In the genomic region with DNA sequence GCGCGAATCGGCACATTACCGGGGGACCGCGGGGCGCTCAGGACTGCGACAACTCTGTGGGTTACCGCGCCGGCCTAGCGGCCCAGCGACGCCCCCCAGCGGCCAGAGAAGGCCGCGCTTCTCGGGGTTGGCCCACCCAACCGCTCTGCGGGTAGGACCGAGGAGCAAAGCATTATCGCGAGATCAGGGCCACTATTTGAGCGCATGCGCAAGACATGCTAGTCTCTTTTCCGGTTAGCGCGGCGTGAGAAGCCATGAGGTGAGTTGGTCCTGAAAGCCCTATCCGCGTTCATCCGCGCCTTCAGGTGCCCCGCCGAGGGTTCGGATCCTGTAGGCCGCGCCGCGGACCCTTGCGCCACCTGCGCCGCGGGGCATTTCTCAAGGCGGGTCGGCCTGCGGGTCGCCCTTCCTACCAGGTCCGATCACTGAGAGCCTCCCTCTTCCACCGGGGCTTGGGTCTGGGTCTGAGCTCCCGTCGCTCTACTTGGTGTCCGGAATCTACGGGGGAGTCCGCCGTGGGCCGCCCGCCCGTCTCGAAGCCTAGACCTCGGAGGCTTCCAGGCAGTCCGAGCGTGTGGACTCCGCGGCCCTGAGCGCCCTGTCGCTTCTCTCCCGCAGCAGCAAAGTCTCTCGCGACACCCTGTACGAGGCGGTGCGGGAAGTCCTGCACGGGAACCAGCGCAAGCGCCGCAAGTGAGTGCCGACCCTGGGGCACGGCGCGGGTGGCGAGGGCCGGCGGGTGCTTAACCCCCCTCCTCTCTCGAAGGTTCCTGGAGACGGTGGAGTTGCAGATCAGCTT, we compare ENCODE assay signal across 8 cellular contexts. TPM values are rescaled to one million over a fixed set of nuclear protein-coding genes. Genes with fewer than 3 reads are reported as not detected.
DNase-seq lines count a peak whose midpoint lies in the region; TF ChIP-seq lines count a peak whose summit lies in the region.

RPL10A (plus strand) TSS at position 221 of the 799 bp plus-strand sequence; CDS start at position 255, 34 bp downstream.

- TF ChIP-seq CTCF in MM.1S (IDR thresholded peaks at IDR 0.05; ENCODE audit: low read length), result peak; percentile 90
- peak; percentile 99 for TF ChIP-seq CTCF in foreskin fibroblast (IDR thresholded peaks at IDR 0.05; ENCODE audit: low read depth, low read length)

- H3K9me3 ChIP-seq in MM.1S (replicated peaks; ENCODE audit: insufficient read depth, low read length), result no peaks in the 10 kb centered on the region
- no peaks in the 10 kb centered on the region for H3K9me3 ChIP-seq in neuron (ENCODE audit: low read length)
- no peaks in the 10 kb centered on the region for H3K9me3 ChIP-seq in subcutaneous abdominal adipose tissue (ENCODE audit: control insufficient read depth in 5 of 5, low read length in 5 of 5)

- peaks cover 49% of the 10 kb centered on the region for H3F3A ChIP-seq in MM.1S (ENCODE audit: insufficient read depth, low read length)

- peaks cover 37% of the 10 kb centered on the region for H3K79me2 ChIP-seq in MM.1S (ENCODE audit: low read length)

- H3K4me1 ChIP-seq in MM.1S (ENCODE audit: low read length), result peaks cover 11% of the 10 kb centered on the region
- peaks cover 18% of the 10 kb centered on the region for H3K4me1 ChIP-seq in neuron (ENCODE audit: insufficient read depth, low read length)
- peaks cover 0 to 41% (median 28%) of the 10 kb centered on the region in 5 donors for H3K4me1 ChIP-seq in subcutaneous abdominal adipose tissue (ENCODE audit: control insufficient read depth in 5 of 5, insufficient read depth in 5 of 5, low read length in 5 of 5)

- H3K4me2 ChIP-seq in MM.1S (ENCODE audit: low read depth, low read length), result peak within 1 kb of the TSS; percentile 92

- in situ Hi-C loops in G401 (cut with HindIII; ENCODE audit: low sequenced_read_pairs), result no loop called here

- peak within 1 kb of the TSS; percentile 99 for H3K9ac ChIP-seq in MM.1S (ENCODE audit: low read length)
- H3K9ac ChIP-seq in subcutaneous abdominal adipose tissue (ENCODE audit: low read length in 5 of 5), result peak within 1 kb of the TSS; percentile 63 to 96 (median 90)

- no peaks in the 10 kb centered on the region for H3K9me2 ChIP-seq in MM.1S (replicated peaks; ENCODE audit: insufficient read depth, low read length)

- peak; percentile 96 for DNase-seq in G401 (ENCODE audit: low spot score)
- DNase-seq in H7, result peak; percentile 98
- DNase-seq in MM.1S, result peak; percentile 97
- DNase-seq in SIG-M5 (lab: John Stamatoyannopoulos, UW), result peak; percentile 74
- peak; percentile 95 for DNase-seq in activated gamma-delta T cell treated with Interleukin-2 at 50 U/mL for 16 hours
- DNase-seq in foreskin fibroblast, result peak; percentile 93 to 98

- H3K36me3 ChIP-seq in H7 (replicated peaks; ENCODE audit: control insufficient read depth, insufficient read depth, low read length) (peaks cover 32% of the 10 kb centered on the region), MM.1S (replicated peaks; ENCODE audit: insufficient read depth, low read length) (peaks cover 16% of the 10 kb centered on the region), neuron (ENCODE audit: insufficient read depth, low read length) (peaks cover 40% of the 10 kb centered on the region), subcutaneous abdominal adipose tissue (ENCODE audit: control insufficient read depth in 5 of 5, insufficient read depth in 5 of 5, low read length in 5 of 5) (peaks cover 5 to 44% (median 33%) of the 10 kb centered on the region in 5 donors)

- H2AFZ ChIP-seq in MM.1S (ENCODE audit: low read length), result peak within 1 kb of the TSS; percentile 90
- no peak within 1 kb of the TSS for H2AFZ ChIP-seq in neuron (ENCODE audit: low read depth, low read length)

- H3K4me3 ChIP-seq in H7 (ENCODE audit: insufficient read depth, low read depth, low read length), result peak within 1 kb of the TSS; percentile 100
- H3K4me3 ChIP-seq in MM.1S (ENCODE audit: low read length), result peak within 1 kb of the TSS; percentile 91
- peak within 1 kb of the TSS; percentile 86 to 94 for H3K4me3 ChIP-seq in foreskin fibroblast (ENCODE audit: low read depth in 1 of 2, low read length in 2 of 2)
- H3K4me3 ChIP-seq in neuron (ENCODE audit: low read length), result peak within 1 kb of the TSS; percentile 62
- peak within 1 kb of the TSS; percentile 82 to 91 (median 88) for H3K4me3 ChIP-seq in subcutaneous abdominal adipose tissue (ENCODE audit: low read depth in 1 of 5, low read length in 5 of 5)

- H3K27me3 ChIP-seq in H7 (ENCODE audit: control insufficient read depth, insufficient read depth, low read length) (no peaks in the 10 kb centered on the region), MM.1S (replicated peaks; ENCODE audit: insufficient read depth, low read length) (no peaks in the 10 kb centered on the region), neuron (ENCODE audit: insufficient read depth, low read length) (no peaks in the 10 kb centered on the region), subcutaneous abdominal adipose tissue (ENCODE audit: control insufficient read depth in 5 of 5, insufficient read depth in 4 of 5, low read length in 5 of 5) (no peaks in the 10 kb centered on the region)

- peaks cover 35% of the 10 kb centered on the region for H4K20me1 ChIP-seq in MM.1S (ENCODE audit: insufficient read depth, low read length)

- H3K27ac ChIP-seq in MM.1S (ENCODE audit: low read length), result peak within 1 kb of the TSS; percentile 64
- H3K27ac ChIP-seq in subcutaneous abdominal adipose tissue (ENCODE audit: low read depth, low read length), result peak within 1 kb of the TSS; percentile 90

RNA-seq across cellular contexts. Expression of gene RPL10A, which starts in this region (rescaled TPM):
- total RNA-seq in G401 (2014; rRNA removed; shearing (Covaris generic)), result 3,184 and 4,000 TPM in 2 replicates
- 2,080 and 2,249 TPM in 2 replicates for total RNA-seq in H7 (2014; rRNA removed; shearing (Covaris generic))

Comparison
In these comparisons a context has a peak if more than half of its experiments do, and no peak if none do; other contexts are left out.
1. Peak in every context shown above with its lines: DNase-seq, H3K4me3 ChIP-seq and H3K27ac ChIP-seq.